In genomic region chr2:74454654-74455511, GRCh38 we compare ENCODE assay signal across 8 cellular contexts. TPM values are rescaled to one million over a fixed set of nuclear protein-coding genes. Genes with fewer than 3 reads are reported as not detected.
A peak's percentile ranks its signal among the peaks of the same experiment; 100 is the strongest.
DNase-seq lines count a peak whose midpoint lies in the region; ATAC-seq, FAIRE-seq and TF ChIP-seq lines count a peak whose summit lies in the region.

INO80B (plus strand) TSS chr2:74455087; CDS start chr2:74455117, 30 bp downstream.

- intact Hi-C loops in head of caudate nucleus (cut with DNase I) (loop anchor here (2.0 kb wide), 2 partner anchors 14 to 28 kb away; partner anchors contain the start of genes CCDC142, RTKN and TTC31), pancreas (cut with DNase I) (no loop called here)

- TF ChIP-seq CTCF in GM10266 (IDR thresholded peaks at IDR 0.05; ENCODE audit: control insufficient read depth, insufficient read depth, low read depth, missing control alignments), result no peak
- no peak for TF ChIP-seq CTCF in pancreas (IDR thresholded peaks at IDR 0.05)
- TF ChIP-seq CTCF in tibial nerve (IDR thresholded peaks at IDR 0.05), result peak in 3 of 5 experiments; percentile 4 to 50 (median 22)

- no peaks in the 10 kb centered on the region for H3K27me3 ChIP-seq in pancreas
- H3K27me3 ChIP-seq in tibial nerve, result no peaks in the 10 kb centered on the region

- H3K9me3 ChIP-seq in pancreas, result no peaks in the 10 kb centered on the region
- no peaks in the 10 kb centered on the region for H3K9me3 ChIP-seq in tibial nerve

- peak; percentile 57 for FAIRE-seq in pancreas (lab: Jason Lieb, UNC)

- TF ChIP-seq EP300 in tibial nerve (IDR thresholded peaks at IDR 0.05), result peak; percentile 86 to 96

- ATAC-seq in HG02759 (IDR thresholded peaks at IDR 0.05; ENCODE audit: unreplicated experiment) (peak; percentile 44), pancreas (peak; percentile 68 to 75 (median 70))

- 0 to 1% methylated on average over 40 of the region's 40 CpGs for WGBS in pancreas, 2 donors
- WGBS in tibial nerve, 2 donors, result 1% methylated on average over 36 to 40 of the region's 40 CpGs

- DNase-seq in GM10266 (ENCODE audit: extremely low spot score) (peak; percentile 91), NCI-H1417 (lab: John Stamatoyannopoulos, UW) (peak; percentile 93 to 99 (median 97)), SW 1271 (lab: John Stamatoyannopoulos, UW) (peak; percentile 91 to 97), head of caudate nucleus (peak; percentile 92 to 99 (median 96)), pancreas (peak; percentile 89 to 99 (median 96)), tibial nerve (ENCODE audit: low spot score in 2 of 2) (peak; percentile 87 to 94)
- peak; percentile 91 for DNase-seq in activated naive CD8-positive, alpha-beta T cell treated with anti-CD3 and anti-CD28 coated beads, Interleukin-2, amount 50 U/mL, for 16 hours (ENCODE audit: low read depth, low spot score)

- no peaks in the 10 kb centered on the region for H3K36me3 ChIP-seq in pancreas
- no peaks in the 10 kb centered on the region for H3K36me3 ChIP-seq in tibial nerve

- H3K4me3 ChIP-seq in pancreas (peak within 1 kb of the TSS; percentile 33 to 71 (median 62)), tibial nerve (peak within 1 kb of the TSS; percentile 61 to 74 (median 68))

- H3K27ac ChIP-seq in pancreas (peak within 1 kb of the TSS in 2 of 4 donors; percentile 35 to 65), tibial nerve (peak within 1 kb of the TSS; percentile 60 to 81 (median 68))

- peak in 1 of 2 donors; percentile 56 for TF ChIP-seq POLR2A in tibial nerve (IDR thresholded peaks at IDR 0.05)

- H3K4me1 ChIP-seq in pancreas (peaks cover 14 to 24% (median 16%) of the 10 kb centered on the region in 3 donors), tibial nerve (peaks cover 0 to 44% (median 27%) of the 10 kb centered on the region in 4 donors)

RNA-seq across cellular contexts. Expression of gene INO80B, which starts in this region (rescaled TPM):
- total RNA-seq in pancreas (10 to 100 TPM; 17.1 to 38.8 (median 28.3) TPM), tibial nerve (10 to 100 TPM; 15.1 to 40.6 (median 27.5) TPM)
- polyA plus RNA-seq in pancreas, result 10 to 100 TPM; 51.8 to 68.7 TPM

Comparison
In these comparisons a context has a peak if more than half of its experiments do, and no peak if none do; other contexts are left out.
1. CTCF ChIP-seq: peak in tibial nerve (3 of 5); none in GM10266 (single experiment) and pancreas (0 of 4).
2. Peak in every context shown above with its lines, with median percentiles within 50 percentile points of each other: DNase-seq.